ENCODE assay signal across 25 cellular contexts in genomic region chr14:100762901-100763300, GRCh38. TPM values are rescaled to one million over a fixed set of nuclear protein-coding genes. Genes with fewer than 3 reads are reported as not detected.
DNase-seq lines count a peak whose midpoint lies in the region; ATAC-seq, FAIRE-seq and TF ChIP-seq lines count a peak whose summit lies in the region.
"Had no signal": no experiment of that assay in that cellular context is flagged by ENCODE, and none has a peak within 500 bp of the region (broad histone marks: within the 10 kb centered on the region; RNA-seq: fewer than 3 reads in every experiment).

No MANE protein-coding gene starts in this region.

- no peak overlapping the region for H3K9ac ChIP-seq in kidney (ENCODE audit: low read length in 2 of 2)

- H3K27me3 ChIP-seq in upper lobe of right lung (no peaks in the 10 kb centered on the region), transverse colon (peaks cover 5% of the 10 kb centered on the region)
- H3K27me3 ChIP-seq: MG63 had no signal

- no peak overlapping the region for H3K4me3 ChIP-seq in kidney (ENCODE audit: low read length in 2 of 2)
- no peak overlapping the region for H3K4me3 ChIP-seq in upper lobe of right lung
- no peak overlapping the region for H3K4me3 ChIP-seq in transverse colon
- H3K4me3 ChIP-seq: MG63 had no signal

- H3K4me1 ChIP-seq in kidney (ENCODE audit: control insufficient read depth in 1 of 2, insufficient read depth in 1 of 2, low read depth in 1 of 2, low read length in 2 of 2) (no peaks in the 10 kb centered on the region), upper lobe of right lung (no peaks in the 10 kb centered on the region), transverse colon (no peaks in the 10 kb centered on the region)

- no peaks in the 10 kb centered on the region for H3K9me3 ChIP-seq in kidney (ENCODE audit: control insufficient read depth in 1 of 2, low read length in 2 of 2)
- H3K9me3 ChIP-seq in upper lobe of right lung: no peaks in the 10 kb centered on the region
- no peaks in the 10 kb centered on the region for H3K9me3 ChIP-seq in transverse colon
- H3K9me3 ChIP-seq: MG63 had no signal

- WGBS in transverse colon (ENCODE audit: low coverage in 1 of 2), 2 donors: 67 to 93% methylated on average over 1 to 8 of the region's 8 CpGs

- TF ChIP-seq EP300 in transverse colon (IDR thresholded peaks at IDR 0.05; ENCODE audit: low read depth): no peak

- no peak for FAIRE-seq in kidney (lab: Jason Lieb, UNC)
- FAIRE-seq: RCC 7860 had no signal

- H3K36me3 ChIP-seq in kidney (ENCODE audit: control insufficient read depth in 1 of 2, insufficient read depth in 2 of 2, low read length in 2 of 2) (no peaks in the 10 kb centered on the region), upper lobe of right lung (no peaks in the 10 kb centered on the region), transverse colon (no peaks in the 10 kb centered on the region)
- H3K36me3 ChIP-seq: MG63 had no signal

- no peak for TF ChIP-seq POLR2A in transverse colon (IDR thresholded peaks at IDR 0.05)

- DNase-seq in activated effector memory CD4-positive, alpha-beta T cell treated with anti-CD3 and anti-CD28 coated beads, Interleukin-2, amount 50 U/mL, for 16 hours: peak; percentile 49
- DNase-seq in activated effector memory CD4-positive, alpha-beta T cell treated with Interleukin-2 at 50 U/mL for 16 hours: no peak
- peak; percentile 16 for DNase-seq in M059J (ENCODE audit: low read depth)
- peak; percentile 18 for DNase-seq in kidney
- peak; percentile 27 for DNase-seq in upper lobe of right lung
- DNase-seq in transverse colon: no peak
- DNase-seq in mucosa of gallbladder (ENCODE audit: low spot score): no peak
- DNase-seq: AML-193; C1 segment of cervical spinal cord; CD8-positive, alpha-beta T cell; DND-41; GF-D8; GOT3; Kasumi-1; MG63; NCI-H1417; NCI-H187; NCI-H2107; NCI-H446 treated with DMSO at 0.1 percent for 48 hours; NCI-H526 treated with DMSO at 0.1 percent for 48 hours; SW 1271 had no signal

- in situ Hi-C loops in transverse colon (cut with MboI; ENCODE audit: low pct_ligation_motif_present in 1 of 4, low pct_unique_long_range_greater_than_20kb in 1 of 4, low sequenced_read_pairs in 3 of 4): no loop called here

- TF ChIP-seq CTCF in kidney (IDR thresholded peaks at IDR 0.05; ENCODE audit: borderline replicate concordance, extremely low read depth, insufficient read depth) (no peak), upper lobe of right lung (IDR thresholded peaks at IDR 0.05) (no peak), transverse colon (IDR thresholded peaks at IDR 0.05) (no peak)

- intact Hi-C loops in kidney (cut with DNase I) (no loop called here), upper lobe of right lung (cut with DNase I) (no loop called here), transverse colon (cut with DNase I; ENCODE audit: low total_unique reads) (no loop called here)

- no peak overlapping the region for H3K27ac ChIP-seq in kidney (ENCODE audit: low read depth in 2 of 2, low read length in 2 of 2)
- no peak overlapping the region for H3K27ac ChIP-seq in upper lobe of right lung
- H3K27ac ChIP-seq in transverse colon: no peak overlapping the region
- H3K27ac ChIP-seq: 22Rv1 had no signal

- ATAC-seq in upper lobe of right lung (no peak), HG02885 (IDR thresholded peaks at IDR 0.05; ENCODE audit: poor library complexity, unreplicated experiment) (no peak)
- ATAC-seq: CD8-positive, alpha-beta T cell; HCT116 had no signal

RNA-seq across cellular contexts. Expression of gene DLK1, which starts 36.2 kb away (rescaled TPM):
- not detected in 2 replicates for total RNA-seq in M059J (2014; rRNA removed; shearing (Covaris generic))
- total RNA-seq in kidney (not detected), upper lobe of right lung (not detected), transverse colon (not detected), mucosa of gallbladder (7.0 TPM)
- polyA plus RNA-seq in kidney (ENCODE audit: insufficient read depth, low read depth, low replicate concordance): 0.17 TPM
- total RNA-seq: CD8-positive, alpha-beta T cell had no signal

Comparison
In these comparisons a context has a peak if more than half of its experiments do, and no peak if none do; other contexts are left out.
1. DNase-seq: peak in activated effector memory CD4-positive, alpha-beta T cell treated with anti-CD3 and anti-CD28 coated beads, Interleukin-2, amount 50 U/mL, for 16 hours (single experiment), M059J (single experiment), kidney (single experiment) and upper lobe of right lung (single experiment); none in activated effector memory CD4-positive, alpha-beta T cell treated with Interleukin-2 at 50 U/mL for 16 hours (single experiment), transverse colon (single experiment) and mucosa of gallbladder (single experiment).